ENCODE assay signal across 12 cellular contexts in the genomic region with DNA sequence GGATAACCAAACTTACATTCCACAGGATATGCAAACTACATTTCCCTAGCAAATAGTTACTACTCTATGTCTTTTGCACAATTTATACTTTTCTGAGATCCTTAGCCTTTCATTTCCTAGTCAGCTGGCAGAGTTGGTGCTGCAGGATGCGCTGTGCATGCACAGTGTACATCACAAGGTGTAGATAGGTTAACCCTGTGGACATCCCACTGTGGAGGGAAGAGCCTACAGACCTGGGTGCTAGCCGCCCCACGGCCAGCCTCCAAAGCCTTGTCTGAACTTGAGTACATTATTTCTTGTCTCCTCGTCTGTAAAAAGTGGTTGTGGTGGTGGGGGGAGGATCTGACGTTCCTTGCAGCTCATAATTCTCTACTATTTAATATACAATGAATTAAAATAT. TPM values are rescaled to one million over a fixed set of nuclear protein-coding genes. Genes with fewer than 3 reads are reported as not detected.
DNase-seq lines count a peak whose midpoint lies in the region; ATAC-seq and TF ChIP-seq lines count a peak whose summit lies in the region.
"Had no signal": no experiment of that assay in that cellular context is flagged by ENCODE, and none has a peak within 500 bp of the region (broad histone marks: within the 10 kb centered on the region; RNA-seq: fewer than 3 reads in every experiment).

No MANE protein-coding gene starts in this region.

- H3K9ac ChIP-seq in GM23248 (no peak overlapping the region), endocrine pancreas (ENCODE audit: control insufficient read depth, insufficient read depth, low read length) (no peak overlapping the region)

- 87 to 92% methylated on average over 5 of the region's 5 CpGs for whole genome bisulfite sequencing in GM23248 (ENCODE audit: low coverage in 1 of 2, low lambda C conversion rate in 2 of 2, missing lambda C conversion rate in 2 of 2), 2 experiments
- WGBS in psoas muscle, 3 donors: 70 to 73% (median 71%) methylated on average over 5 of the region's 5 CpGs
- 40 to 43% methylated on average over 5 of the region's 5 CpGs for WGBS in lower leg skin, 2 donors

- H3K79me2 ChIP-seq in GM23248 (ENCODE audit: insufficient read depth): no peaks in the 10 kb centered on the region

- H3K9me2 ChIP-seq in GM23248 (ENCODE audit: insufficient read depth): no peaks in the 10 kb centered on the region

- TF ChIP-seq POLR2A in lower leg skin (IDR thresholded peaks at IDR 0.05): no peak

- H3K4me2 ChIP-seq in GM23248 (ENCODE audit: unreplicated experiment): no peak overlapping the region

- H3K4me1 ChIP-seq in GM23248 (ENCODE audit: insufficient read depth) (peaks cover 23% of the 10 kb centered on the region), endocrine pancreas (ENCODE audit: control insufficient read depth, insufficient read depth, low read length) (no peaks in the 10 kb centered on the region), psoas muscle (peaks cover 14% of the 10 kb centered on the region)

- H3K4me3 ChIP-seq in GM23248 (no peak overlapping the region), endocrine pancreas (ENCODE audit: control insufficient read depth, insufficient read depth, low read length) (peak overlapping the region; percentile 35), psoas muscle (peak overlapping the region; percentile 68), lower leg skin (ENCODE audit: low read depth, poor library complexity, severe bottlenecking) (no peak overlapping the region)

- CTCF ChIA-PET in T-cell (lab: Charles Lee): interaction anchor here (1.4 to 2.3 kb wide), 3 partner anchors 11 to 76 kb away, joined by 4 to 10 read pairs (median 8); no protein-coding TSS in a partner anchor

- no peak for TF ChIP-seq CTCF in psoas muscle (IDR thresholded peaks at IDR 0.05)
- TF ChIP-seq CTCF in lower leg skin (IDR thresholded peaks at IDR 0.05): no peak

- intact Hi-C loops in psoas muscle (cut with DNase I) (no loop called here), lower leg skin (cut with DNase I; ENCODE audit: low total_unique reads) (no loop called here)

- no peak for ATAC-seq in T-cell (replicated peaks in 1 of 4)
- ATAC-seq in psoas muscle: no peak

- no peaks in the 10 kb centered on the region for H4K20me1 ChIP-seq in GM23248 (ENCODE audit: insufficient read depth)

- H3K4me1 Mint-ChIP-seq in T-cell: peaks cover 85 to 93% (median 86%) of the 10 kb centered on the region in 3 donors

- POLR2A ChIA-PET in T-cell (lab: Charles Lee): interaction anchor here in 1 of 2 donors (0.6 kb wide), 1 partner anchor 45 kb away, joined by 3 read pairs; no protein-coding TSS in a partner anchor

- no peaks in the 10 kb centered on the region for H3K36me3 ChIP-seq in GM23248 (ENCODE audit: low read depth)
- no peaks in the 10 kb centered on the region for H3K36me3 ChIP-seq in endocrine pancreas (ENCODE audit: control insufficient read depth, insufficient read depth, low read length)
- H3K36me3 ChIP-seq in psoas muscle (ENCODE audit: insufficient read depth in 1 of 2, low read depth in 1 of 2): no peaks in the 10 kb centered on the region

- peak overlapping the region; percentile 89 to 97 for H3K27ac Mint-ChIP-seq in T-cell

- in situ Hi-C loops in GM23248 (cut with MboI): no loop called here

- H3K9me3 ChIP-seq in GM23248 (ENCODE audit: low read depth): no peaks in the 10 kb centered on the region
- no peaks in the 10 kb centered on the region for H3K9me3 ChIP-seq in endocrine pancreas (ENCODE audit: control insufficient read depth, low read length)
- no peaks in the 10 kb centered on the region for H3K9me3 ChIP-seq in psoas muscle

- H3K27me3 Mint-ChIP-seq in T-cell: no peaks in the 10 kb centered on the region

- peaks cover 14% of the 10 kb centered on the region for H3F3A ChIP-seq in GM23248 (ENCODE audit: insufficient read depth)

- H3K36me3 Mint-ChIP-seq in T-cell: peaks cover 28% of the 10 kb centered on the region

- H3K9me3 Mint-ChIP-seq in T-cell: no peaks in the 10 kb centered on the region

- H3K4me3 Mint-ChIP-seq in T-cell: peak overlapping the region; percentile 93 to 97 (median 96)

- H2AFZ ChIP-seq in GM23248: no peak overlapping the region

- no peaks in the 10 kb centered on the region for H3K27me3 ChIP-seq in GM23248 (replicated peaks; ENCODE audit: insufficient read depth)
- no peaks in the 10 kb centered on the region for H3K27me3 ChIP-seq in endocrine pancreas (ENCODE audit: control insufficient read depth, insufficient read depth, low read length)
- H3K27me3 ChIP-seq in psoas muscle (ENCODE audit: insufficient read depth in 3 of 3, low read length in 2 of 3): no peaks in the 10 kb centered on the region

- H3K27ac ChIP-seq in GM23248 (peak overlapping the region; percentile 49; the same call in 1 of the 2 replicates), psoas muscle (no peak overlapping the region), substantia nigra (ENCODE audit: low read depth, low read length, poor library complexity, severe bottlenecking) (no peak overlapping the region)

- no peak for DNase-seq in GM23248
- DNase-seq in T-cell: no peak
- DNase-seq in psoas muscle: no peak
- no peak for DNase-seq in substantia nigra (lab: John Stamatoyannopoulos, UW)
- DNase-seq in NCI-H226: no peak
- no peak for DNase-seq in lower leg skin (ENCODE audit: low spot score in 2 of 2)
- no peak for DNase-seq in midbrain (lab: John Stamatoyannopoulos, UW)
- DNase-seq: DMS153, NCI-H510A treated with DMSO at 0.1 percent for 48 hours, posterior cingulate gyrus, SIG-M5 had no signal

RNA-seq across cellular contexts. Expression of gene TNFSF10, which starts 3.5 kb away (rescaled TPM):
- 0.63 TPM in 1 of 2 replicates, not detected in the other for total RNA-seq in GM23248 (2014; rRNA removed; shearing (Covaris generic))
- not detected in 2 replicates for polyA plus RNA-seq in GM23248 (2016; fragmentation: Nextera tagmentation; extraction: Ambion mirVana)
- 10 to 100 TPM; 22.3 to 49.7 (median 35.8) TPM for total RNA-seq in T-cell
- 10 to 100 TPM in 2 of 4 donors, 1 to 10 TPM in 2; 5.5 to 18.6 (median 9.2) TPM for total RNA-seq in psoas muscle
- polyA plus RNA-seq in psoas muscle: 10 to 100 TPM in 2 of 3 donors, 1 to 10 TPM in 1; 9.8 to 17.6 (median 10.3) TPM
- total RNA-seq in lower leg skin: 10 to 100 TPM; 57.5 to 75.2 (median 68.4) TPM

Comparison
In these comparisons a context has a peak if more than half of its experiments do, and no peak if none do; other contexts are left out.
1. H3K4me3 ChIP-seq: peak in endocrine pancreas (single experiment) and psoas muscle (single experiment); none in GM23248 (single experiment) and lower leg skin (single experiment).